Comparison of ENCODE assay signal across 30 cellular contexts in the genomic region with DNA sequence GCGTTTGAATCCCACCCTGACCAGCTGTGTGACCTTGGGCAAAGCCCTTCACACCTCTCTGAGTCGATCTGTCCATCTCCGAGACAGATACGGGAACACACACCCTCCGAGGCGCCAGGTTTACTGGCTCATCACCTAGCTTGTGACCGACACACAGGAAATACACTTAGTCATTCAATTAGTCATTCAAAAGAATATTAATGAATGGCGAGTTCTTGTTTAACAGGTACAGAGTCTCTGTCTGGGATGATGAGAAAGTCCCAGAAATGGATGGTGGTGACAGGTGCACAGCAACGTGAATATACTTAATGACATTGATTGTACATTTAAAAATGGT.
DNase-seq lines count a peak whose midpoint lies in the region; ATAC-seq and TF ChIP-seq lines count a peak whose summit lies in the region.
"Had no signal": no experiment of that assay in that cellular context is flagged by ENCODE, and none has a peak within 500 bp of the region (broad histone marks: within the 10 kb centered on the region; RNA-seq: fewer than 3 reads in every experiment).

No MANE protein-coding gene starts in this region.

- H3K36me3 ChIP-seq in left ventricle myocardium inferior (no peaks in the 10 kb centered on the region), heart left ventricle (no peaks in the 10 kb centered on the region), Caco-2 (ENCODE audit: control insufficient read depth, insufficient read depth, low read length) (no peaks in the 10 kb centered on the region)
- H3K36me3 ChIP-seq: sigmoid colon had no signal

- TF ChIP-seq CTCF in left ventricle myocardium inferior (IDR thresholded peaks at IDR 0.05; ENCODE audit: borderline replicate concordance) (no peak), heart left ventricle (IDR thresholded peaks at IDR 0.05) (no peak), GM20000 (IDR thresholded peaks at IDR 0.05; ENCODE audit: extremely low read depth, missing control alignments) (no peak), Caco-2 (IDR thresholded peaks at IDR 0.05; ENCODE audit: insufficient read depth in 1 of 2, low read depth in 1 of 2, low read length in 1 of 2, severe bottlenecking in 1 of 2, unreplicated experiment in 1 of 2) (no peak), HFFc6 (IDR thresholded peaks at IDR 0.05) (no peak)

- no peak for DNase-seq in left ventricle myocardium inferior
- DNase-seq in heart left ventricle, result no peak
- peak; percentile 55 for DNase-seq in RKO (ENCODE audit: low spot score)
- no peak for DNase-seq in GM20000 (ENCODE audit: low spot score)
- DNase-seq in Caco-2, result no peak
- no peak for DNase-seq in HFFc6
- DNase-seq in activated T-helper 1 cell treated with anti-CD3 and anti-CD28 coated beads, Interleukin-12 subunit alpha, Interleukin-12 subunit beta, Interleukin-2, Interleukin-4 antibody, amounts not matched to agents 30 ng/mL and 10 ng/mL and 1 ng/mL, durations not matched to agents 14 hours and 24 hours and 36 hours (ENCODE audit: low spot score), result no peak
- DNase-seq: activated CD4-positive, alpha-beta T cell treated with anti-CD3 and anti-CD28 coated beads for 4 hours; activated CD8-positive, alpha-beta memory T cell treated with anti-CD3 and anti-CD28 coated beads for 24 hours; activated gamma-delta T cell; activated naive CD8-positive, alpha-beta T cell treated with anti-CD3 and anti-CD28 coated beads, Interleukin-2, amount 10 ng/mL, durations not matched to agents 7 days and 5 days; central memory CD4-positive, alpha-beta T cell; DMS53; GDM1; KBM-7; midbrain; MM.1S; naive thymus-derived CD4-positive, alpha-beta T cell; NCI-H1417 treated with DMSO at 0.1 percent for 48 hours; NCI-H2081; NCI-H748 treated with DMSO at 0.1 percent for 48 hours; SHP77 treated with DMSO at 0.1 percent for 48 hours; sigmoid colon; stimulated activated CD4-positive, alpha-beta T cell treated with anti-CD3 and anti-CD28 coated beads, Interleukin-15, amount 100 ng/mL, for 24 hours; stimulated activated naive CD4-positive, alpha-beta T cell treated with Interleukin-2 at 50 U/mL for 16 hours; T-helper 9 cell had no signal

- no peaks in the 10 kb centered on the region for H3K36me3 Mint-ChIP-seq in Caco-2 (ENCODE audit: insufficient read depth, unreplicated experiment)
- no peaks in the 10 kb centered on the region for H3K36me3 Mint-ChIP-seq in HFFc6 (ENCODE audit: low read depth)
- H3K36me3 Mint-ChIP-seq in activated T-helper 1 cell treated with anti-CD3 and anti-CD28 coated beads, Interleukin-12 subunit alpha, Interleukin-12 subunit beta, Interleukin-2, Interleukin-4 antibody, amounts not matched to agents 30 ng/mL and 10 ng/mL and 1 ng/mL, durations not matched to agents 14 hours and 24 hours and 36 hours (ENCODE audit: low read depth), result no peaks in the 10 kb centered on the region
- H3K36me3 Mint-ChIP-seq: activated naive CD8-positive, alpha-beta T cell treated with anti-CD3 and anti-CD28 coated beads, Interleukin-2, amount 10 ng/mL, durations not matched to agents 7 days and 5 days; CD8-positive, alpha-beta memory T cell; naive thymus-derived CD4-positive, alpha-beta T cell had no signal

- H3K9me3 ChIP-seq in left ventricle myocardium inferior (replicated peaks) (no peaks in the 10 kb centered on the region), heart left ventricle (no peaks in the 10 kb centered on the region), Caco-2 (no peaks in the 10 kb centered on the region)
- H3K9me3 ChIP-seq: sigmoid colon had no signal

- H3K4me1 ChIP-seq in left ventricle myocardium inferior, result peaks cover 20% of the 10 kb centered on the region
- H3K4me1 ChIP-seq in heart left ventricle, result peaks cover 0 to 12% (median 0%) of the 10 kb centered on the region in 12 donors
- H3K4me1 ChIP-seq in Caco-2, result no peaks in the 10 kb centered on the region
- H3K4me1 ChIP-seq: sigmoid colon had no signal

- H3K4me3 Mint-ChIP-seq in Caco-2 (ENCODE audit: unreplicated experiment) (no peak overlapping the region), HFFc6 (no peak overlapping the region)
- H3K4me3 Mint-ChIP-seq in activated T-helper 1 cell treated with anti-CD3 and anti-CD28 coated beads, Interleukin-12 subunit alpha, Interleukin-12 subunit beta, Interleukin-2, Interleukin-4 antibody, amounts not matched to agents 30 ng/mL and 10 ng/mL and 1 ng/mL, durations not matched to agents 14 hours and 24 hours and 36 hours, result no peak overlapping the region
- H3K4me3 Mint-ChIP-seq: activated naive CD8-positive, alpha-beta T cell treated with anti-CD3 and anti-CD28 coated beads, Interleukin-2, amount 10 ng/mL, durations not matched to agents 7 days and 5 days; B cell; CD8-positive, alpha-beta memory T cell; naive thymus-derived CD4-positive, alpha-beta T cell had no signal

- H3K27me3 Mint-ChIP-seq in Caco-2 (ENCODE audit: insufficient read depth, unreplicated experiment), result peaks cover 14% of the 10 kb centered on the region
- H3K27me3 Mint-ChIP-seq in HFFc6 (ENCODE audit: insufficient read depth), result peaks cover 36% of the 10 kb centered on the region
- H3K27me3 Mint-ChIP-seq in activated T-helper 1 cell treated with anti-CD3 and anti-CD28 coated beads, Interleukin-12 subunit alpha, Interleukin-12 subunit beta, Interleukin-2, Interleukin-4 antibody, amounts not matched to agents 30 ng/mL and 10 ng/mL and 1 ng/mL, durations not matched to agents 14 hours and 24 hours and 36 hours (ENCODE audit: insufficient read depth), result peaks cover 4% of the 10 kb centered on the region

- ATAC-seq in heart left ventricle (no peak), esophagus mucosa (peak; percentile 83)
- ATAC-seq: naive thymus-derived CD4-positive, alpha-beta T cell had no signal

- H3K4me3 ChIP-seq in left ventricle myocardium inferior, result no peak overlapping the region
- no peak overlapping the region for H3K4me3 ChIP-seq in heart left ventricle
- no peak overlapping the region for H3K4me3 ChIP-seq in Caco-2 (ENCODE audit: low read depth, low read length)
- H3K4me3 ChIP-seq: sigmoid colon had no signal

- no peaks in the 10 kb centered on the region for H3K9me3 Mint-ChIP-seq in Caco-2 (ENCODE audit: unreplicated experiment)
- no peaks in the 10 kb centered on the region for H3K9me3 Mint-ChIP-seq in HFFc6
- H3K9me3 Mint-ChIP-seq in activated T-helper 1 cell treated with anti-CD3 and anti-CD28 coated beads, Interleukin-12 subunit alpha, Interleukin-12 subunit beta, Interleukin-2, Interleukin-4 antibody, amounts not matched to agents 30 ng/mL and 10 ng/mL and 1 ng/mL, durations not matched to agents 14 hours and 24 hours and 36 hours, result no peaks in the 10 kb centered on the region
- H3K9me3 Mint-ChIP-seq: activated naive CD8-positive, alpha-beta T cell treated with anti-CD3 and anti-CD28 coated beads, Interleukin-2, amount 10 ng/mL, durations not matched to agents 7 days and 5 days; CD8-positive, alpha-beta memory T cell had no signal

- H3K4me1 Mint-ChIP-seq in Caco-2 (ENCODE audit: low read depth, unreplicated experiment) (no peaks in the 10 kb centered on the region), HFFc6 (ENCODE audit: low read depth) (no peaks in the 10 kb centered on the region)
- no peaks in the 10 kb centered on the region for H3K4me1 Mint-ChIP-seq in activated T-helper 1 cell treated with anti-CD3 and anti-CD28 coated beads, Interleukin-12 subunit alpha, Interleukin-12 subunit beta, Interleukin-2, Interleukin-4 antibody, amounts not matched to agents 30 ng/mL and 10 ng/mL and 1 ng/mL, durations not matched to agents 14 hours and 24 hours and 36 hours (ENCODE audit: low read depth)
- H3K4me1 Mint-ChIP-seq: activated naive CD8-positive, alpha-beta T cell treated with anti-CD3 and anti-CD28 coated beads, Interleukin-2, amount 10 ng/mL, durations not matched to agents 7 days and 5 days; B cell; naive thymus-derived CD4-positive, alpha-beta T cell had no signal

- H3K27ac Mint-ChIP-seq in Caco-2 (ENCODE audit: unreplicated experiment), result no peak overlapping the region
- H3K27ac Mint-ChIP-seq in HFFc6, result no peak overlapping the region
- H3K27ac Mint-ChIP-seq in activated T-helper 1 cell treated with anti-CD3 and anti-CD28 coated beads, Interleukin-12 subunit alpha, Interleukin-12 subunit beta, Interleukin-2, Interleukin-4 antibody, amounts not matched to agents 30 ng/mL and 10 ng/mL and 1 ng/mL, durations not matched to agents 14 hours and 24 hours and 36 hours, result no peak overlapping the region
- H3K27ac Mint-ChIP-seq: activated naive CD8-positive, alpha-beta T cell treated with anti-CD3 and anti-CD28 coated beads, Interleukin-2, amount 10 ng/mL, durations not matched to agents 7 days and 5 days; B cell; CD8-positive, alpha-beta memory T cell; naive thymus-derived CD4-positive, alpha-beta T cell had no signal

- intact Hi-C loops in left ventricle myocardium inferior (cut with micrococcal nuclease), result no loop called here
- intact Hi-C loops in heart left ventricle (cut with DNase I), result no loop called here
- intact Hi-C loops in Caco-2 (cut with micrococcal nuclease; ENCODE audit: unreplicated experiment), result no loop called here
- intact Hi-C loops in activated T-helper 1 cell treated with anti-CD3 and anti-CD28 coated beads, Interleukin-12 subunit alpha, Interleukin-12 subunit beta, Interleukin-2, Interleukin-4 antibody, amounts not matched to agents 30 ng/mL and 10 ng/mL and 1 ng/mL, durations not matched to agents 14 hours and 24 hours and 36 hours (cut with micrococcal nuclease), result no loop called here

- 76 to 84% (median 79%) methylated on average over 8 to 9 of the region's 9 CpGs for WGBS in heart left ventricle, 4 donors

- POLR2A ChIA-PET in Caco-2 (lab: Charles Lee), result no interaction called here

- BruUV-seq in Caco-2 (replicated peaks; lab: Mats Ljungman, UMichigan), result no TSS peak

- CTCF ChIA-PET in Caco-2 (lab: Charles Lee), result interaction anchor here (0.6 kb wide), 1 partner anchor 141 kb away, joined by 6 read pairs; no protein-coding TSS in a partner anchor

- H3K27me3 ChIP-seq in left ventricle myocardium inferior (ENCODE audit: low read depth) (peaks cover 44% of the 10 kb centered on the region), heart left ventricle (peaks cover 0 to 16% (median 0%) of the 10 kb centered on the region in 9 donors), Caco-2 (replicated peaks; ENCODE audit: control insufficient read depth, insufficient read depth, low read length) (no peaks in the 10 kb centered on the region)

- no peak for TF ChIP-seq POLR2A in heart left ventricle (IDR thresholded peaks at IDR 0.05)

- H3K27ac ChIP-seq in left ventricle myocardium inferior (replicated peaks), result peak overlapping the region; percentile 64
- H3K27ac ChIP-seq in heart left ventricle, result no peak overlapping the region
- H3K27ac ChIP-seq: sigmoid colon, VCaP had no signal
